1 cellular context compared by ENCODE assay signal in the genomic region with DNA sequence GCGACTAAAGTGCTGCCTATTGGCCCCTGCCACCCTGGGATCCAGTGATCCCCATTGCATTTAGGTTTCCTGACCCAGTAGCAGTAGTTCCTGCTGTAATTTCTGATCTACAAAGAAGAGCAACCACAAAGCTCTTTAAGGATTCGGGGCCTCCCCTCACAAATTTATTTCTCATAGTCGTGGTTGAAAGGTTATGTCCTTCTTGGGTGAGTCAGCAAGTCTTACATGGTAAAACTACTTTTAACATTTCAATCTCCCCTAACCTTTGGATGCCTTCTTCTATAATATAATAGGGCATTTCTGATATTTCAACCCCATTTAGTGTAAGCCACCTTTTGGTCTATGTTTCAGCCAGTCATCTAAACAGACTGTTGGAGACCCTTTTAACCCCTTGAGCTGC.
TF ChIP-seq lines count a peak whose summit lies in the region.

No MANE protein-coding gene starts in this region.

TF ChIP-seq in GM12878, 131 proteins besides CTCF, POLR2A, EP300 and RAD21:
- no peak for TF ChIP-seq SPI1 (IDR thresholded peaks at IDR 0.05; ENCODE audit: borderline replicate concordance, insufficient read depth, low read depth, low read length)
- TF ChIP-seq RUNX3 (IDR thresholded peaks at IDR 0.05; ENCODE audit: low read length): peak; percentile 46; the same call in 1 of the 2 replicates
- TF ChIP-seq, protein P1, sequence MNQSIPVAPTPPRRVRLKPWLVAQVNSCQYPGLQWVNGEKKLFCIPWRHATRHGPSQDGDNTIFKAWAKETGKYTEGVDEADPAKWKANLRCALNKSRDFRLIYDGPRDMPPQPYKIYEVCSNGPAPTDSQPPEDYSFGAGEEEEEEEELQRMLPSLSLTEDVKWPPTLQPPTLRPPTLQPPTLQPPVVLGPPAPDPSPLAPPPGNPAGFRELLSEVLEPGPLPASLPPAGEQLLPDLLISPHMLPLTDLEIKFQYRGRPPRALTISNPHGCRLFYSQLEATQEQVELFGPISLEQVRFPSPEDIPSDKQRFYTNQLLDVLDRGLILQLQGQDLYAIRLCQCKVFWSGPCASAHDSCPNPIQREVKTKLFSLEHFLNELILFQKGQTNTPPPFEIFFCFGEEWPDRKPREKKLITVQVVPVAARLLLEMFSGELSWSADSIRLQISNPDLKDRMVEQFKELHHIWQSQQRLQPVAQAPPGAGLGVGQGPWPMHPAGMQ (IDR thresholded peaks at IDR 0.05; ENCODE audit: borderline replicate concordance): no peak
